14 cellular contexts compared by ENCODE assay signal in genomic region chr11:19934828-19935259, GRCh38.
A peak's percentile ranks its signal among the peaks of the same experiment; 100 is the strongest.
DNase-seq lines count a peak whose midpoint lies in the region; ATAC-seq and TF ChIP-seq lines count a peak whose summit lies in the region.
"Had no signal": no experiment of that assay in that cellular context is flagged by ENCODE, and none has a peak within 500 bp of the region (broad histone marks: within the 10 kb centered on the region; RNA-seq: fewer than 3 reads in every experiment).

No MANE protein-coding gene starts in this region.

- TF ChIP-seq POLR2A in right lobe of liver (IDR thresholded peaks at IDR 0.05): no peak

- BruUV-seq in Calu3 (replicated peaks; lab: Mats Ljungman, UMichigan): no TSS peak

- H3K36me3 ChIP-seq in ACC112 (ENCODE audit: insufficient read depth, low read length) (peaks cover 38% of the 10 kb centered on the region), HUES48 (ENCODE audit: control insufficient read depth, insufficient read depth, low read length) (peaks cover 39% of the 10 kb centered on the region), right lobe of liver (peaks cover 0 to 7% (median 2%) of the 10 kb centered on the region in 4 donors)
- H3K36me3 ChIP-seq: transverse colon had no signal

- no peak overlapping the region for H2AFZ ChIP-seq in ACC112 (ENCODE audit: low read length, unreplicated experiment)

- peaks cover 37% of the 10 kb centered on the region for H3K4me1 ChIP-seq in ACC112 (ENCODE audit: control insufficient read depth, insufficient read depth, low read length, unreplicated experiment)
- H3K4me1 ChIP-seq in HUES48 (ENCODE audit: control insufficient read depth, insufficient read depth, low read length): peaks cover 8% of the 10 kb centered on the region
- peaks cover 0 to 12% (median 2%) of the 10 kb centered on the region in 4 donors for H3K4me1 ChIP-seq in right lobe of liver

- in situ Hi-C loops in astrocyte of the spinal cord (cut with HindIII; ENCODE audit: low sequenced_read_pairs): no loop called here

- TF ChIP-seq CTCF in astrocyte of the spinal cord (IDR thresholded peaks at IDR 0.05; ENCODE audit: low read depth, low read length) (no peak), right lobe of liver (IDR thresholded peaks at IDR 0.05) (no peak), Calu3 (IDR thresholded peaks at IDR 0.05; ENCODE audit: unreplicated experiment) (no peak)

- H3K27me3 Mint-ChIP-seq in Calu3 (ENCODE audit: unreplicated experiment): no peaks in the 10 kb centered on the region
- H3K27me3 Mint-ChIP-seq: T-helper 17 cell had no signal

- H3K27ac ChIP-seq in ACC112 (ENCODE audit: low read depth, low read length): peak overlapping the region; percentile 89
- peak overlapping the region; percentile 46 for H3K27ac ChIP-seq in HUES48 (ENCODE audit: low read depth, low read length)
- no peak overlapping the region for H3K27ac ChIP-seq in right lobe of liver

- H3K9me3 ChIP-seq in HUES48 (ENCODE audit: control insufficient read depth, insufficient read depth, low read length) (no peaks in the 10 kb centered on the region), right lobe of liver (no peaks in the 10 kb centered on the region)
- H3K9me3 ChIP-seq: transverse colon had no signal

- no peaks in the 10 kb centered on the region for H3K27me3 ChIP-seq in ACC112 (ENCODE audit: insufficient read depth, low read length)
- H3K27me3 ChIP-seq in HUES48 (ENCODE audit: control insufficient read depth, insufficient read depth, low read length): no peaks in the 10 kb centered on the region
- no peaks in the 10 kb centered on the region for H3K27me3 ChIP-seq in right lobe of liver
- H3K27me3 ChIP-seq: transverse colon had no signal

- H3K4me1 Mint-ChIP-seq in Calu3 (ENCODE audit: low read depth, unreplicated experiment): peaks cover 25% of the 10 kb centered on the region

- WGBS in right lobe of liver (ENCODE audit: insufficient coverage, low coverage, low lambda C conversion rate, missing lambda C conversion rate): 22% methylated on average over 1 of the region's 3 CpGs

- intact Hi-C loops in right lobe of liver (cut with DNase I) (no loop called here), Calu3 (cut with micrococcal nuclease; ENCODE audit: unreplicated experiment) (loop anchor here (5.0 kb wide), 1 partner anchor 177 kb away; no protein-coding TSS in a partner anchor)

- H3K4me3 Mint-ChIP-seq in Calu3 (ENCODE audit: low read depth, unreplicated experiment): no peak overlapping the region
- H3K4me3 Mint-ChIP-seq: activated naive CD8-positive, alpha-beta T cell treated with anti-CD3 and anti-CD28 coated beads, Interleukin-2, amount 10 ng/mL, durations not matched to agents 7 days and 5 days; T-helper 17 cell had no signal

- peak; percentile 70 for DNase-seq in astrocyte of the spinal cord (ENCODE audit: low read depth, low spot score)
- peak in 1 of 3 donors; percentile 44 for DNase-seq in right lobe of liver
- DNase-seq in stimulated activated naive CD4-positive, alpha-beta T cell treated with Interleukin-2 at 50 U/mL for 16 hours (lab: John Stamatoyannopoulos, UW): no peak
- no peak for DNase-seq in Calu3
- DNase-seq: activated naive CD8-positive, alpha-beta T cell treated with anti-CD3 and anti-CD28 coated beads, Interleukin-2, amount 10 ng/mL, durations not matched to agents 7 days and 5 days; AML-193; effector CD4-positive, alpha-beta T cell; NCI-H187 treated with DMSO at 0.1 percent for 48 hours; T-helper 17 cell; transverse colon had no signal

- CTCF ChIA-PET in Calu3 (lab: Charles Lee): interaction anchor here (1.8 kb wide), 1 partner anchor 198 kb away, joined by 10 read pairs; no protein-coding TSS in a partner anchor

- H3K4me3 ChIP-seq in ACC112 (ENCODE audit: low read depth, low read length) (peak overlapping the region; percentile 7; the same call in 1 of the 2 replicates), HUES48 (ENCODE audit: low read depth, low read length) (no peak overlapping the region), astrocyte of the spinal cord (ENCODE audit: low read depth, low read length) (no peak overlapping the region), right lobe of liver (no peak overlapping the region)
- H3K4me3 ChIP-seq: transverse colon had no signal

- no peak overlapping the region for H3K9ac ChIP-seq in HUES48 (ENCODE audit: low read depth, low read length)

- H3K36me3 Mint-ChIP-seq in Calu3 (ENCODE audit: insufficient read depth, unreplicated experiment): no peaks in the 10 kb centered on the region
- H3K36me3 Mint-ChIP-seq: activated naive CD8-positive, alpha-beta T cell treated with anti-CD3 and anti-CD28 coated beads, Interleukin-2, amount 10 ng/mL, durations not matched to agents 7 days and 5 days had no signal

- peaks cover 30% of the 10 kb centered on the region for H3K79me2 ChIP-seq in ACC112 (ENCODE audit: control insufficient read depth, insufficient read depth, low read length, unreplicated experiment)

- H3K9me3 Mint-ChIP-seq in Calu3 (ENCODE audit: low read depth, unreplicated experiment): no peaks in the 10 kb centered on the region
- H3K9me3 Mint-ChIP-seq: activated naive CD8-positive, alpha-beta T cell treated with anti-CD3 and anti-CD28 coated beads, Interleukin-2, amount 10 ng/mL, durations not matched to agents 7 days and 5 days had no signal

- no peak overlapping the region for H3K27ac Mint-ChIP-seq in Calu3 (ENCODE audit: unreplicated experiment)
- H3K27ac Mint-ChIP-seq: activated naive CD8-positive, alpha-beta T cell treated with anti-CD3 and anti-CD28 coated beads, Interleukin-2, amount 10 ng/mL, durations not matched to agents 7 days and 5 days; T-helper 17 cell had no signal

- ATAC-seq in right lobe of liver (peak; percentile 49 to 82 (median 50)), GM18519 (IDR thresholded peaks at IDR 0.05; ENCODE audit: low FRiP score, unreplicated experiment) (no peak), HG02852 (IDR thresholded peaks at IDR 0.05; ENCODE audit: unreplicated experiment) (no peak)
- ATAC-seq: T-helper 17 cell had no signal

Comparison
In these comparisons a context has a peak if more than half of its experiments do, and no peak if none do; other contexts are left out.
1. H3K27ac ChIP-seq: peak in ACC112 (single experiment) and HUES48 (single experiment); none in right lobe of liver (0 of 3).
2. ATAC-seq: peak in right lobe of liver (4 of 4); none in GM18519 (single experiment) and HG02852 (single experiment).